Comparison of ENCODE assay signal across 27 cellular contexts in genomic region chr6:47592466-47592865, GRCh38.
"Had no signal": no experiment of that assay in that cellular context is flagged by ENCODE, and none has a peak within 500 bp of the region (broad histone marks: within the 10 kb centered on the region; RNA-seq: fewer than 3 reads in every experiment).

No MANE protein-coding gene starts in this region.

- DNase-seq: activated CD4-positive, alpha-beta T cell treated with anti-CD3 and anti-CD28 coated beads, Interleukin-2, amount 10 ng/mL, durations not matched to agents 24 days and 14 days; activated CD4-positive, CD25-positive, alpha-beta regulatory T cell; activated CD8-positive, alpha-beta memory T cell treated with anti-CD3 and anti-CD28 coated beads for 24 hours; activated CD8-positive, alpha-beta memory T cell treated with anti-CD3 and anti-CD28 coated beads, Interleukin-2, amount 50 U/mL, for 48 hours; activated effector memory CD4-positive, alpha-beta T cell treated with Interleukin-2 at 50 U/mL for 16 hours; activated naive CD4-positive, alpha-beta T cell treated with anti-CD3 and anti-CD28 coated beads, Interleukin-2, amount 10 ng/mL, durations not matched to agents 7 days and 5 days; activated naive CD8-positive, alpha-beta T cell treated with anti-CD3 and anti-CD28 coated beads, Interleukin-2, amount 50 U/mL, for 24 hours; activated T-cell treated with anti-CD3 and anti-CD28 coated beads, Interleukin-2, amount 50 U/mL, for 48 hours; anterior cingulate cortex; caudate nucleus; erythroblast; foreskin melanocyte; head of caudate nucleus; left ventricle myocardium inferior; mammary epithelial cell; mucosa of descending colon; naive thymus-derived CD4-positive, alpha-beta T cell; pancreas; right lobe of liver; small intestine; stimulated activated CD4-positive, alpha-beta T cell treated with anti-CD3 and anti-CD28 coated beads, Interleukin-15, amount 100 ng/mL, for 24 hours; stimulated activated CD4-positive, alpha-beta T cell treated with anti-CD3 and anti-CD28 coated beads, Interleukin-2, amount 100 ng/mL, for 48 hours; stomach; T-helper 9 cell had no signal

- H3K36me3 ChIP-seq: neutrophil had no signal

- H3K27ac Mint-ChIP-seq: activated CD4-positive, alpha-beta T cell treated with anti-CD3 and anti-CD28 coated beads, Interleukin-2, amount 10 ng/mL, durations not matched to agents 24 days and 14 days; activated naive CD4-positive, alpha-beta T cell treated with anti-CD3 and anti-CD28 coated beads, Interleukin-2, amount 10 ng/mL, durations not matched to agents 7 days and 5 days; activated naive CD8-positive, alpha-beta T cell treated with anti-CD3 and anti-CD28 coated beads, Interleukin-2, amount 50 U/mL, for 24 hours; brain; naive thymus-derived CD4-positive, alpha-beta T cell; type B pancreatic cell had no signal

- ATAC-seq: activated naive CD8-positive, alpha-beta T cell treated with anti-CD3 and anti-CD28 coated beads, Interleukin-2, amount 50 U/mL, for 24 hours; mucosa of descending colon; naive thymus-derived CD4-positive, alpha-beta T cell; pancreas; right lobe of liver had no signal

- H3K9me3 ChIP-seq: left ventricle myocardium inferior, mucosa of descending colon, neutrophil, pancreas, right lobe of liver, stomach had no signal

- H3K4me3 Mint-ChIP-seq: activated CD4-positive, alpha-beta T cell treated with anti-CD3 and anti-CD28 coated beads, Interleukin-2, amount 10 ng/mL, durations not matched to agents 24 days and 14 days; activated naive CD4-positive, alpha-beta T cell treated with anti-CD3 and anti-CD28 coated beads, Interleukin-2, amount 10 ng/mL, durations not matched to agents 7 days and 5 days; activated naive CD8-positive, alpha-beta T cell treated with anti-CD3 and anti-CD28 coated beads, Interleukin-2, amount 50 U/mL, for 24 hours; brain; naive thymus-derived CD4-positive, alpha-beta T cell; type B pancreatic cell had no signal

- H3K27me3 ChIP-seq: neutrophil, pancreas, right lobe of liver, stomach had no signal

- H3K4me1 ChIP-seq: right lobe of liver, stomach had no signal

- H3K27me3 Mint-ChIP-seq: activated CD4-positive, alpha-beta T cell treated with anti-CD3 and anti-CD28 coated beads, Interleukin-2, amount 10 ng/mL, durations not matched to agents 24 days and 14 days; activated naive CD4-positive, alpha-beta T cell treated with anti-CD3 and anti-CD28 coated beads, Interleukin-2, amount 10 ng/mL, durations not matched to agents 7 days and 5 days; activated naive CD8-positive, alpha-beta T cell treated with anti-CD3 and anti-CD28 coated beads, Interleukin-2, amount 50 U/mL, for 24 hours; brain; naive thymus-derived CD4-positive, alpha-beta T cell; type B pancreatic cell had no signal

- H3K4me1 Mint-ChIP-seq: activated naive CD4-positive, alpha-beta T cell treated with anti-CD3 and anti-CD28 coated beads, Interleukin-2, amount 10 ng/mL, durations not matched to agents 7 days and 5 days; activated naive CD8-positive, alpha-beta T cell treated with anti-CD3 and anti-CD28 coated beads, Interleukin-2, amount 50 U/mL, for 24 hours; brain had no signal

- H3K4me3 ChIP-seq: left ventricle myocardium inferior, mucosa of descending colon, pancreas, right lobe of liver, stomach had no signal

- H3K9me3 Mint-ChIP-seq: activated naive CD4-positive, alpha-beta T cell treated with anti-CD3 and anti-CD28 coated beads, Interleukin-2, amount 10 ng/mL, durations not matched to agents 7 days and 5 days; activated naive CD8-positive, alpha-beta T cell treated with anti-CD3 and anti-CD28 coated beads, Interleukin-2, amount 50 U/mL, for 24 hours; brain; naive thymus-derived CD4-positive, alpha-beta T cell; type B pancreatic cell had no signal

- FAIRE-seq: pancreas, small intestine had no signal

- H3K27ac ChIP-seq: left ventricle myocardium inferior, neutrophil, pancreas, right lobe of liver, stomach had no signal
